ENCODE assay signal across 17 cellular contexts in the genomic region with DNA sequence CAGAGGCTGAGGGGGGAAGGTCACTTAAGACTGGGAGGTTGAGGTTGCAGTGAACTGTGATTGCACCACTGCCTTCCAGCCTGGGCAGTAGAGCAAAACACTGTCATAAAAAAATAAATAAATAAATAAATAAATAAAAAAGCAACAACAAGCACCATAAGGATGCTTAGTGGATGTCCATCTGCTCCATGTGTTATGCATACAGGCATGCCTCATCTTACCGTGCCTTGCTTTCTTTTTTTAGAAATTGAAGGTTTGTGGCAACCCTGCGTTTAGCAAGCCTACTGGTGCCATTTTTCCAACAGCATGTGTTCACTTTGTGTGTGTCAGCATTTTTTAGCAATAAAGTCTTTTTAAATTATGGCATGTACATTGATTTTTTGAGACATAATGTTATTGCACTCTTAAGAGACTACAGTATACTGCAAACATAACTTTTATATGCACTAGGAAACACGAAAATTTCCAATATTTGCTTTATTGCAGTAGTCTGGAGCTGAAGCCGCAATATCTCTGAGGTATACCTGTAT.
DNase-seq lines count a peak whose midpoint lies in the region; ATAC-seq, FAIRE-seq and TF ChIP-seq lines count a peak whose summit lies in the region.
"Had no signal": no experiment of that assay in that cellular context is flagged by ENCODE, and none has a peak within 500 bp of the region (broad histone marks: within the 10 kb centered on the region; RNA-seq: fewer than 3 reads in every experiment).

No MANE protein-coding gene starts in this region.

- POLR2A ChIA-PET in HepG2 (lab: Yijun Ruan, JAX): no interaction called here

- H3K4me1 ChIP-seq in HepG2 (ENCODE audit: insufficient read depth, low read length) (no peaks in the 10 kb centered on the region), right lobe of liver (no peaks in the 10 kb centered on the region), Karpas-422 (ENCODE audit: low read length) (no peaks in the 10 kb centered on the region)

- TF ChIP-seq EP300 in HepG2 (IDR thresholded peaks at IDR 0.05; ENCODE audit: low read depth in 2 of 2, low read length in 2 of 2) (no peak), HepG2 (CRISPR knock-in tag; IDR thresholded peaks at IDR 0.05; ENCODE audit: borderline replicate concordance) (no peak)

- DNase-seq in HepG2 (ENCODE audit: low spot score) (no peak), right lobe of liver (no peak), T-helper 17 cell (no peak), left lobe of liver (ENCODE audit: low spot score) (no peak), HCEC 1CT (no peak), Karpas-422 (no peak)
- DNase-seq in stimulated activated effector memory CD8-positive, alpha-beta T cell treated with anti-CD3 and anti-CD28 coated beads, Interleukin-12 subunit alpha, Interleukin-12 subunit beta, amount 100 ng/mL, for 72 hours (ENCODE audit: low spot score in 2 of 2): no peak
- DNase-seq: 8988T; Calu3; CD8-positive, alpha-beta T cell; DMS79 treated with DMSO at 0.1 percent for 48 hours; GOT3; H7 had no signal

- H3K27ac ChIP-seq in HepG2 (ENCODE audit: extremely low read length, insufficient read depth, low read length): no peak overlapping the region
- no peak overlapping the region for H3K27ac ChIP-seq in right lobe of liver
- no peak overlapping the region for H3K27ac ChIP-seq in Karpas-422 (ENCODE audit: low read length)
- H3K27ac ChIP-seq: BLaER1 treated with 17β-estradiol and CSF1 and Interleukin-3, amounts not matched to agents 10 nM and 100 nM had no signal

- H3K4me1 Mint-ChIP-seq in T-helper 17 cell: no peaks in the 10 kb centered on the region
- H3K4me1 Mint-ChIP-seq in stimulated activated effector memory CD8-positive, alpha-beta T cell treated with anti-CD3 and anti-CD28 coated beads, Interleukin-12 subunit alpha, Interleukin-12 subunit beta, amount 100 ng/mL, for 72 hours: no peaks in the 10 kb centered on the region
- H3K4me1 Mint-ChIP-seq: B cell had no signal

- H3K9me3 ChIP-seq in HepG2 (ENCODE audit: low read length): no peaks in the 10 kb centered on the region
- no peaks in the 10 kb centered on the region for H3K9me3 ChIP-seq in right lobe of liver
- H3K9me3 ChIP-seq in T-helper 17 cell (ENCODE audit: control insufficient read depth, low read length, poor library complexity, severe bottlenecking): no peaks in the 10 kb centered on the region
- H3K9me3 ChIP-seq in Karpas-422 (ENCODE audit: low read length): no peaks in the 10 kb centered on the region
- H3K9me3 ChIP-seq: BLaER1 treated with 17β-estradiol and CSF1 and Interleukin-3, amounts not matched to agents 10 nM and 100 nM had no signal

- peak overlapping the region; percentile 59 for H3K27ac Mint-ChIP-seq in T-helper 17 cell
- no peak overlapping the region for H3K27ac Mint-ChIP-seq in stimulated activated effector memory CD8-positive, alpha-beta T cell treated with anti-CD3 and anti-CD28 coated beads, Interleukin-12 subunit alpha, Interleukin-12 subunit beta, amount 100 ng/mL, for 72 hours
- H3K27ac Mint-ChIP-seq: B cell; CD8-positive, alpha-beta T cell had no signal

- no peak overlapping the region for H3K4me3 Mint-ChIP-seq in T-helper 17 cell
- H3K4me3 Mint-ChIP-seq in stimulated activated effector memory CD8-positive, alpha-beta T cell treated with anti-CD3 and anti-CD28 coated beads, Interleukin-12 subunit alpha, Interleukin-12 subunit beta, amount 100 ng/mL, for 72 hours: no peak overlapping the region
- H3K4me3 Mint-ChIP-seq: B cell; CD8-positive, alpha-beta T cell had no signal

- H3K36me3 ChIP-seq in HepG2 (replicated peaks in 1 of 2; ENCODE audit: control insufficient read depth in 1 of 2, insufficient read depth in 2 of 2, low read length in 2 of 2) (peaks cover 4 to 5% of the 10 kb centered on the region in 2 experiments; a peak in 4 of 5 replicates), right lobe of liver (peaks cover 0 to 5% (median 3%) of the 10 kb centered on the region in 4 donors), Karpas-422 (ENCODE audit: insufficient read depth, low read length) (no peaks in the 10 kb centered on the region)

- TF ChIP-seq POLR2A in HepG2 (IDR thresholded peaks at IDR 0.05; ENCODE audit: insufficient read depth in 1 of 2, low read depth in 2 of 2, low read length in 2 of 2): no peak
- no peak for TF ChIP-seq POLR2A in right lobe of liver (IDR thresholded peaks at IDR 0.05)

- H3K4me3 ChIP-seq in HepG2 (replicated peaks in 1 of 3; ENCODE audit: insufficient read depth in 1 of 3, low read depth in 2 of 3, low read length in 3 of 3) (no peak overlapping the region), right lobe of liver (no peak overlapping the region), Karpas-422 (ENCODE audit: low read length) (no peak overlapping the region)
- H3K4me3 ChIP-seq: BLaER1 treated with 17β-estradiol and CSF1 and Interleukin-3, amounts not matched to agents 10 nM and 100 nM; GM12878 had no signal

- in situ Hi-C loops in HepG2 (cut with HindIII; ENCODE audit: extremely low pct_ligation_motif_present, low pct_unique_long_range_greater_than_20kb): no loop called here

- H3K79me2 ChIP-seq in HepG2 (ENCODE audit: insufficient read depth, low read length) (no peaks in the 10 kb centered on the region), Karpas-422 (ENCODE audit: low read length) (no peaks in the 10 kb centered on the region)

- no peaks in the 10 kb centered on the region for H3K27me3 ChIP-seq in HepG2 (ENCODE audit: control insufficient read depth in 1 of 2, insufficient read depth in 2 of 2, low read length in 2 of 2)
- no peaks in the 10 kb centered on the region for H3K27me3 ChIP-seq in right lobe of liver
- H3K27me3 ChIP-seq in Karpas-422 (ENCODE audit: low read length): no peaks in the 10 kb centered on the region
- H3K27me3 ChIP-seq: BLaER1 treated with 17β-estradiol and CSF1 and Interleukin-3, amounts not matched to agents 10 nM and 100 nM had no signal

- intact Hi-C loops in HepG2 (cut with micrococcal nuclease; ENCODE audit: unreplicated experiment) (no loop called here), right lobe of liver (cut with DNase I) (no loop called here)

- ATAC-seq in HepG2 (no peak), right lobe of liver (no peak), T-helper 17 cell (no peak), left lobe of liver (peak; percentile 14)
- no peak for ATAC-seq in stimulated activated effector memory CD8-positive, alpha-beta T cell treated with anti-CD3 and anti-CD28 coated beads, Interleukin-12 subunit alpha, Interleukin-12 subunit beta, amount 100 ng/mL, for 72 hours
- ATAC-seq: CD8-positive, alpha-beta T cell; GM12878 had no signal

- H3K9ac ChIP-seq in HepG2 (ENCODE audit: insufficient read depth, low read depth, low read length) (no peak overlapping the region), Karpas-422 (ENCODE audit: low read length) (no peak overlapping the region)
- H3K9ac ChIP-seq: BLaER1 treated with 17β-estradiol and CSF1 and Interleukin-3, amounts not matched to agents 10 nM and 100 nM had no signal

- no peaks in the 10 kb centered on the region for H3K9me2 ChIP-seq in Karpas-422 (replicated peaks; ENCODE audit: insufficient read depth, low read length)

- H2AFZ ChIP-seq in HepG2 (ENCODE audit: low read length) (no peak overlapping the region), Karpas-422 (ENCODE audit: low read length) (no peak overlapping the region)

- H3K4me2 ChIP-seq in HepG2 (ENCODE audit: low read depth, low read length) (no peak overlapping the region), Karpas-422 (ENCODE audit: low read depth, low read length, poor library complexity, severe bottlenecking) (no peak overlapping the region)
- H3K4me2 ChIP-seq: BLaER1 treated with 17β-estradiol and CSF1 and Interleukin-3, amounts not matched to agents 10 nM and 100 nM had no signal

- TF ChIP-seq CTCF in HepG2 (CRISPR knock-in tag; IDR thresholded peaks at IDR 0.05) (no peak), right lobe of liver (IDR thresholded peaks at IDR 0.05) (no peak)

- CTCF ChIA-PET in HepG2 (lab: Yijun Ruan, JAX; ENCODE audit: low intra/inter-chr PET ratio, low total read pairs): no interaction called here

- no TSS peak for BruUV-seq in HepG2 (replicated peaks; lab: Mats Ljungman, UMichigan)

- H3K36me3 Mint-ChIP-seq in T-helper 17 cell (ENCODE audit: low read depth): no peaks in the 10 kb centered on the region
- no peaks in the 10 kb centered on the region for H3K36me3 Mint-ChIP-seq in stimulated activated effector memory CD8-positive, alpha-beta T cell treated with anti-CD3 and anti-CD28 coated beads, Interleukin-12 subunit alpha, Interleukin-12 subunit beta, amount 100 ng/mL, for 72 hours

- FAIRE-seq in HepG2 (lab: Jason Lieb, UNC): no peak
- FAIRE-seq: GM12878, HTR-8/SVneo had no signal

- no peak for TF ChIP-seq RAD21 in HepG2 (CRISPR knock-in tag; IDR thresholded peaks at IDR 0.05)

- WGBS in HepG2 (ENCODE audit: low lambda C conversion rate): 96% methylated on average over 4 of the region's 4 CpGs
- WGBS in right lobe of liver (ENCODE audit: insufficient coverage, low coverage, low lambda C conversion rate, missing lambda C conversion rate): 97% methylated on average over 4 of the region's 4 CpGs

- H3K9me3 Mint-ChIP-seq in stimulated activated effector memory CD8-positive, alpha-beta T cell treated with anti-CD3 and anti-CD28 coated beads, Interleukin-12 subunit alpha, Interleukin-12 subunit beta, amount 100 ng/mL, for 72 hours: no peaks in the 10 kb centered on the region
- H3K9me3 Mint-ChIP-seq: CD8-positive, alpha-beta T cell had no signal

- H4K20me1 ChIP-seq in HepG2 (ENCODE audit: insufficient read depth, low read length) (no peaks in the 10 kb centered on the region), Karpas-422 (ENCODE audit: insufficient read depth, low read depth, low read length) (no peaks in the 10 kb centered on the region)

- H3K27me3 Mint-ChIP-seq in T-helper 17 cell: no peaks in the 10 kb centered on the region
- H3K27me3 Mint-ChIP-seq: B cell had no signal

TF ChIP-seq in HepG2, 621 proteins besides CTCF, POLR2A, EP300 and RAD21:
- TF ChIP-seq MAFK (conservative IDR thresholded peaks at IDR 0.05 in 1 of 2, IDR thresholded peaks at IDR 0.05 in 1 of 2; ENCODE audit: low read length in 2 of 2) (peak; percentile 84 to 91), ZNF24 (IDR thresholded peaks at IDR 0.05) (no peak), MAFF (IDR thresholded peaks at IDR 0.05; ENCODE audit: low read depth, low read length) (peak; percentile 81)
